In genomic region chr4:81058621-81059020, GRCh38 we compare ENCODE assay signal across 26 cellular contexts. TPM values are rescaled to one million over a fixed set of nuclear protein-coding genes. Genes with fewer than 3 reads are reported as not detected.
"Had no signal": no experiment of that assay in that cellular context is flagged by ENCODE, and none has a peak within 500 bp of the region (broad histone marks: within the 10 kb centered on the region; RNA-seq: fewer than 3 reads in every experiment).

No MANE protein-coding gene starts in this region.

- H3K27me3 ChIP-seq: esophagus squamous epithelium, gastroesophageal sphincter had no signal

- ATAC-seq: esophagus mucosa, gastroesophageal sphincter, heart right ventricle, left cardiac atrium, left lung, left ventricle myocardium superior, lower lobe of right lung, mucosa of descending colon had no signal

- H3K4me3 ChIP-seq: coronary artery, dorsolateral prefrontal cortex, esophagus squamous epithelium, gastroesophageal sphincter, heart right ventricle, left lung, lower lobe of right lung, mucosa of descending colon had no signal

- H3K27ac ChIP-seq: coronary artery, dorsolateral prefrontal cortex, epithelial cell of prostate, esophagus squamous epithelium, gastroesophageal sphincter, heart right ventricle, left lung, lower lobe of right lung had no signal

- H3K9me3 ChIP-seq: esophagus squamous epithelium, gastroesophageal sphincter, heart right ventricle, left lung, lower lobe of right lung, mucosa of descending colon had no signal

- H3K36me3 ChIP-seq: esophagus squamous epithelium, gastroesophageal sphincter, heart right ventricle, left lung, lower lobe of right lung had no signal

- H3K4me1 ChIP-seq: esophagus squamous epithelium, gastroesophageal sphincter, heart right ventricle, left lung, lower lobe of right lung had no signal

- DNase-seq: dermis blood vessel endothelial cell; dorsolateral prefrontal cortex; effector CD4-positive, alpha-beta T cell; effector memory CD4-positive, alpha-beta T cell; erythroblast; esophagus squamous epithelium; foreskin fibroblast; glutamatergic neuron; head of caudate nucleus; heart right ventricle; hippocampal formation; left cardiac atrium; left lung; left ventricle myocardium superior; lower lobe of right lung; mesenchymal stem cell; mucosa of descending colon; naive B cell had no signal

RNA-seq across cellular contexts. Expression of gene BMP3, which starts 28.1 kb away (rescaled TPM):
- total RNA-seq: dermis blood vessel endothelial cell, endothelial cell of umbilical vein, left ventricle myocardium superior, lung microvascular endothelial cell, mesenteric fat pad had no signal
- polyA plus RNA-seq: endothelial cell of umbilical vein, heart right ventricle, keratinocyte had no signal
